ENCODE assay signal across 19 cellular contexts in genomic region chr19:1587872-1588271, GRCh38. TPM values are rescaled to one million over a fixed set of nuclear protein-coding genes. Genes with fewer than 3 reads are reported as not detected.
A peak's percentile ranks its signal among the peaks of the same experiment; 100 is the strongest.
DNase-seq lines count a peak whose midpoint lies in the region; ATAC-seq, FAIRE-seq and TF ChIP-seq lines count a peak whose summit lies in the region.
"Had no signal": no experiment of that assay in that cellular context is flagged by ENCODE, and none has a peak within 500 bp of the region (broad histone marks: within the 10 kb centered on the region; RNA-seq: fewer than 3 reads in every experiment).

No MANE protein-coding gene starts in this region.

- no peaks in the 10 kb centered on the region for H3K9me3 ChIP-seq in HEK293 (ENCODE audit: control insufficient read depth, insufficient read depth, low read depth, low read length)
- no peaks in the 10 kb centered on the region for H3K9me3 ChIP-seq in left lung
- H3K9me3 ChIP-seq: esophagus squamous epithelium, MG63, upper lobe of left lung had no signal

- no peaks in the 10 kb centered on the region for H3K4me1 ChIP-seq in HEK293 (ENCODE audit: control insufficient read depth, insufficient read depth, low read length)
- H3K4me1 ChIP-seq in left lung, result peaks cover 13 to 27% of the 10 kb centered on the region in 2 donors

- ATAC-seq in HG03280 (IDR thresholded peaks at IDR 0.05; ENCODE audit: unreplicated experiment) (no peak), left lung (no peak)
- ATAC-seq: activated naive CD8-positive, alpha-beta T cell treated with anti-CD3 and anti-CD28 coated beads, Interleukin-2, amount 50 U/mL, for 24 hours; CD8-positive, alpha-beta T cell; stimulated activated naive CD8-positive, alpha-beta T cell treated with anti-CD3 and anti-CD28 coated beads, Interleukin-15, Interleukin-2, amounts not matched to agents 100 U/mL and 50 U/mL, for 24 hours had no signal

- no peak for TF ChIP-seq CTCF in 22Rv1 (IDR thresholded peaks at IDR 0.05)
- TF ChIP-seq CTCF in HEK293 (tag by site-specific recombination; IDR thresholded peaks at IDR 0.05), result no peak
- TF ChIP-seq CTCF in chondrocyte (IDR thresholded peaks at IDR 0.05), result no peak
- TF ChIP-seq CTCF in nephron (IDR thresholded peaks at IDR 0.05; ENCODE audit: unreplicated experiment in 3 of 3), result no peak
- TF ChIP-seq CTCF in left lung (IDR thresholded peaks at IDR 0.05), result no peak

- peaks cover 4% of the 10 kb centered on the region for H3K36me3 Mint-ChIP-seq in chondrocyte (ENCODE audit: low read depth)
- peaks cover 40% of the 10 kb centered on the region for H3K36me3 Mint-ChIP-seq in nephron (ENCODE audit: low read depth)

- peaks cover 10 to 37% of the 10 kb centered on the region in 2 experiments; a peak in 2 of 3 replicates for H3K36me3 ChIP-seq in HEK293 (ENCODE audit: control insufficient read depth in 2 of 2, insufficient read depth in 1 of 2, low read length in 2 of 2)
- H3K36me3 ChIP-seq in left lung, result peaks cover 0 to 22% of the 10 kb centered on the region in 2 donors

- H3K27me3 Mint-ChIP-seq in chondrocyte (ENCODE audit: low read depth), result no peaks in the 10 kb centered on the region
- no peaks in the 10 kb centered on the region for H3K27me3 Mint-ChIP-seq in nephron (ENCODE audit: low read depth)
- H3K27me3 Mint-ChIP-seq: activated B cell treated with CpG ODN at 0.5 μM for 24 hours; activated naive CD8-positive, alpha-beta T cell treated with anti-CD3 and anti-CD28 coated beads, Interleukin-2, amount 50 U/mL, for 24 hours had no signal

- H3K4me3 ChIP-seq in HEK293 (ENCODE audit: low read depth, low read length) (no peak overlapping the region), left lung (no peak overlapping the region)
- H3K4me3 ChIP-seq: esophagus squamous epithelium, MG63, upper lobe of left lung had no signal

- POLR2A ChIA-PET in HEK293 (lab: Yijun Ruan, JAX), result interaction anchor here (0.7 to 2.9 kb wide), 5 partner anchors 9 to 45 kb away, joined by 3 to 8 read pairs (median 5); no protein-coding TSS in a partner anchor

- H3K27ac Mint-ChIP-seq in chondrocyte (ENCODE audit: unreplicated experiment) (peak overlapping the region; percentile 32), nephron (peak overlapping the region; percentile 27 to 71 (median 38))
- H3K27ac Mint-ChIP-seq: activated B cell treated with CpG ODN at 0.5 μM for 24 hours; activated naive CD8-positive, alpha-beta T cell treated with anti-CD3 and anti-CD28 coated beads, Interleukin-2, amount 50 U/mL, for 24 hours; activated T-helper 2 cell treated with anti-CD3 and anti-CD28 coated beads, Interferon-gamma antibody, Interleukin-2, Interleukin-4, amounts not matched to agents 10 μg/mL and 5 μg/mL and 100 μg/mL, durations not matched to agents 14 hours and 24 hours and 36 hours; CD8-positive, alpha-beta T cell had no signal

- H3K4me3 Mint-ChIP-seq in chondrocyte (ENCODE audit: unreplicated experiment) (no peak overlapping the region), nephron (peak overlapping the region; percentile 29 to 56 (median 43))
- H3K4me3 Mint-ChIP-seq: activated B cell treated with CpG ODN at 0.5 μM for 24 hours; activated naive CD8-positive, alpha-beta T cell treated with anti-CD3 and anti-CD28 coated beads, Interleukin-2, amount 50 U/mL, for 24 hours; CD8-positive, alpha-beta T cell had no signal

- TF ChIP-seq POLR2A in H54 (IDR thresholded peaks at IDR 0.05; ENCODE audit: low read depth, low read length), result no peak

- H3K27me3 ChIP-seq in left lung, result no peaks in the 10 kb centered on the region
- H3K27me3 ChIP-seq: esophagus squamous epithelium, MG63, upper lobe of left lung had no signal

- FAIRE-seq in H54 (lab: Jason Lieb, UNC), result no peak

- H3K9me3 Mint-ChIP-seq in chondrocyte (ENCODE audit: low read depth), result no peaks in the 10 kb centered on the region
- H3K9me3 Mint-ChIP-seq in nephron, result no peaks in the 10 kb centered on the region
- H3K9me3 Mint-ChIP-seq: activated B cell treated with CpG ODN at 0.5 μM for 24 hours; activated naive CD8-positive, alpha-beta T cell treated with anti-CD3 and anti-CD28 coated beads, Interleukin-2, amount 50 U/mL, for 24 hours; activated T-helper 2 cell treated with anti-CD3 and anti-CD28 coated beads, Interferon-gamma antibody, Interleukin-2, Interleukin-4, amounts not matched to agents 10 μg/mL and 5 μg/mL and 100 μg/mL, durations not matched to agents 14 hours and 24 hours and 36 hours; CD8-positive, alpha-beta T cell had no signal

- H3K4me1 Mint-ChIP-seq in chondrocyte (ENCODE audit: low read depth), result peaks cover 31% of the 10 kb centered on the region
- H3K4me1 Mint-ChIP-seq in nephron, result peaks cover 9% of the 10 kb centered on the region

- CTCF ChIA-PET in HEK293 (lab: Yijun Ruan, JAX), result interaction anchor here (2.4 kb wide), 1 partner anchor 41 kb away, joined by 11 read pairs; no protein-coding TSS in a partner anchor

- intact Hi-C loops in left lung (cut with DNase I), result no loop called here

- DNase-seq in chondrocyte (ENCODE audit: low spot score), result no peak
- DNase-seq in H54 (ENCODE audit: insufficient read length, low spot score), result no peak
- no peak for DNase-seq in SK-N-DZ (ENCODE audit: low spot score)
- DNase-seq in left lung, result no peak
- DNase-seq: activated B cell treated with CpG ODN at 0.5 μM for 24 hours; activated naive CD8-positive, alpha-beta T cell treated with anti-CD3 and anti-CD28 coated beads, Interleukin-2, amount 50 U/mL, for 24 hours; CD8-positive, alpha-beta T cell; esophagus squamous epithelium; head of caudate nucleus; MG63; NCI-H2227 treated with DMSO at 0.1 percent for 48 hours; RPMI8226; stimulated activated naive CD8-positive, alpha-beta T cell treated with anti-CD3 and anti-CD28 coated beads, Interleukin-15, Interleukin-2, amounts not matched to agents 100 U/mL and 50 U/mL, for 24 hours; upper lobe of left lung had no signal

- H3K27ac ChIP-seq in 22Rv1 (peak overlapping the region; percentile 99), HEK293 (ENCODE audit: extremely low read depth, low read depth, low read length) (peak overlapping the region; percentile 55), left lung (no peak overlapping the region)
- H3K27ac ChIP-seq: upper lobe of left lung had no signal

TF ChIP-seq in HEK293, 187 proteins besides CTCF, POLR2A, EP300 and RAD21:
- TF ChIP-seq ZNF311 (tag by site-specific recombination; IDR thresholded peaks at IDR 0.05; ENCODE audit: borderline replicate concordance) (no peak), ZNF146 (tag by site-specific recombination; IDR thresholded peaks at IDR 0.05) (no peak), ZBTB7A (tag by site-specific recombination; IDR thresholded peaks at IDR 0.05; ENCODE audit: low read depth) (no peak), ZNF350 (tag by site-specific recombination; IDR thresholded peaks at IDR 0.05) (no peak), ZNF76 (tag by site-specific recombination; IDR thresholded peaks at IDR 0.05; ENCODE audit: borderline replicate concordance, low read depth) (peak; percentile 59; the same call in 1 of the 2 replicates), GFI1B (tag by site-specific recombination; IDR thresholded peaks at IDR 0.05) (no peak), SCRT1 (tag by site-specific recombination; IDR thresholded peaks at IDR 0.05; ENCODE audit: borderline replicate concordance) (no peak), ZNF114 (tag by site-specific recombination; IDR thresholded peaks at IDR 0.05) (no peak), KLF1 (tag by site-specific recombination; IDR thresholded peaks at IDR 0.05) (no peak), ZNF549 (tag by site-specific recombination; IDR thresholded peaks at IDR 0.05) (no peak), ZNF776 (tag by site-specific recombination; IDR thresholded peaks at IDR 0.05; ENCODE audit: borderline replicate concordance) (no peak), ZNF121 (tag by site-specific recombination; IDR thresholded peaks at IDR 0.05) (no peak), ZNF423 (tag by site-specific recombination; IDR thresholded peaks at IDR 0.05) (no peak), ZNF701 (tag by site-specific recombination; IDR thresholded peaks at IDR 0.05) (no peak), PRDM6 (tag by site-specific recombination; IDR thresholded peaks at IDR 0.05) (no peak), ZFP37 (tag by site-specific recombination; IDR thresholded peaks at IDR 0.05) (peak; percentile 100)

RNA-seq across cellular contexts. Expression of gene MBD3, which starts 4.8 kb away (rescaled TPM):
- total RNA-seq in chondrocyte (83.6 to 101 TPM (median 84.1 TPM) in 3 replicates), left lung (10 to 100 TPM; 64.7 to 91.9 TPM)
- polyA plus RNA-seq in SK-N-DZ (2014; cell fraction: cytosol; rRNA removed), result 135 and 155 TPM in 2 replicates
- polyA plus RNA-seq in SK-N-DZ (2014; cell fraction: nucleus; rRNA removed), result 218 and 233 TPM in 2 replicates

RNA-seq across cellular contexts. Expression of gene UQCR11, which starts 17.4 kb away (rescaled TPM):
- 173 to 190 TPM (median 184 TPM) in 3 replicates for total RNA-seq in chondrocyte
- polyA plus RNA-seq in SK-N-DZ (2014; cell fraction: cytosol; rRNA removed), result 159 and 185 TPM in 2 replicates
- 75.7 and 98.4 TPM in 2 replicates for polyA plus RNA-seq in SK-N-DZ (2014; cell fraction: nucleus; rRNA removed)
- total RNA-seq in left lung, result 100 to 1,000 TPM; 200 to 232 TPM

RNA-seq across cellular contexts. Expression of gene MEX3D, which starts 19.7 kb away (rescaled TPM):
- 57.8 to 60.1 TPM (median 59.6 TPM) in 3 replicates for total RNA-seq in chondrocyte
- 57.5 and 75.9 TPM in 2 replicates for polyA plus RNA-seq in SK-N-DZ (2014; cell fraction: cytosol; rRNA removed)
- polyA plus RNA-seq in SK-N-DZ (2014; cell fraction: nucleus; rRNA removed), result 45.1 and 57.9 TPM in 2 replicates
- total RNA-seq in left lung, result 10 to 100 TPM; 25.2 to 42.6 TPM

Comparison
In these comparisons a context has a peak if more than half of its experiments do, and no peak if none do; other contexts are left out.
1. H3K27ac ChIP-seq: peak in 22Rv1 (single experiment) and HEK293 (single experiment); none in left lung (0 of 2).